18 cellular contexts compared by ENCODE assay signal in genomic region chr10:36109399-36110023, GRCh38.
DNase-seq lines count a peak whose midpoint lies in the region; ATAC-seq and TF ChIP-seq lines count a peak whose summit lies in the region.
"Had no signal": no experiment of that assay in that cellular context is flagged by ENCODE, and none has a peak within 500 bp of the region (broad histone marks: within the 10 kb centered on the region; RNA-seq: fewer than 3 reads in every experiment).

No MANE protein-coding gene starts in this region.

- H3K27ac Mint-ChIP-seq in nephron = peak overlapping the region; percentile 15 to 81 (median 38)
- no peak overlapping the region for H3K27ac Mint-ChIP-seq in activated naive CD4-positive, alpha-beta T cell treated with anti-CD3 and anti-CD28 coated beads, Interleukin-2, amount 50 U/mL, for 72 hours
- H3K27ac Mint-ChIP-seq: CD4-positive, alpha-beta T cell had no signal

- intact Hi-C loops in heart right ventricle (cut with DNase I) = no loop called here
- intact Hi-C loops in aorta (cut with DNase I) = no loop called here

- peaks cover 3% of the 10 kb centered on the region for H3K9me3 Mint-ChIP-seq in nephron
- peaks cover 9 to 13% of the 10 kb centered on the region in 2 donors for H3K9me3 Mint-ChIP-seq in activated naive CD4-positive, alpha-beta T cell treated with anti-CD3 and anti-CD28 coated beads, Interleukin-2, amount 50 U/mL, for 72 hours
- H3K9me3 Mint-ChIP-seq: H9 had no signal

- DNase-seq in cardiac muscle cell (ENCODE audit: low read depth in 1 of 2, low spot score in 1 of 2) (no peak), heart right ventricle (no peak), left lobe of liver (ENCODE audit: low spot score) (peak; percentile 52), aorta (no peak)
- DNase-seq in stimulated activated CD4-positive, alpha-beta T cell treated with anti-CD3 and anti-CD28 coated beads, Interleukin-2, amount 100 ng/mL, for 24 hours = no peak
- DNase-seq in activated naive CD4-positive, alpha-beta T cell treated with anti-CD3 and anti-CD28 coated beads, Interleukin-2, amount 50 U/mL, for 72 hours (ENCODE audit: low spot score in 2 of 2) = no peak
- DNase-seq: Caco-2; CD4-positive, alpha-beta T cell; H9; KBM-7; MV-4-11; NCI-H1694 treated with DMSO at 0.1 percent for 48 hours; NCI-H2107; NCI-H2227 treated with DMSO at 0.1 percent for 48 hours; NCI-H524 treated with DMSO at 0.1 percent for 48 hours had no signal

- H3K4me1 ChIP-seq in cardiac muscle cell (ENCODE audit: low read depth) (peaks cover 22% of the 10 kb centered on the region), heart right ventricle (peaks cover 0 to 7% (median 0%) of the 10 kb centered on the region in 9 donors), aorta (ENCODE audit: control insufficient read depth in 1 of 2, insufficient read depth in 2 of 2, low read length in 2 of 2) (no peaks in the 10 kb centered on the region)

- TF ChIP-seq CTCF in cardiac muscle cell (IDR thresholded peaks at IDR 0.05; ENCODE audit: low read depth, low read length) = no peak
- TF ChIP-seq CTCF in heart right ventricle (IDR thresholded peaks at IDR 0.05) = no peak
- TF ChIP-seq CTCF in nephron (IDR thresholded peaks at IDR 0.05; ENCODE audit: unreplicated experiment in 3 of 3) = no peak

- no peak overlapping the region for H3K4me3 Mint-ChIP-seq in nephron
- H3K4me3 Mint-ChIP-seq: CD4-positive, alpha-beta T cell; H9 had no signal

- H3K27ac ChIP-seq in cardiac muscle cell (peak overlapping the region; percentile 40), heart right ventricle (no peak overlapping the region), aorta (ENCODE audit: low read depth in 1 of 2, low read length in 2 of 2) (no peak overlapping the region)
- H3K27ac ChIP-seq: 22Rv1 had no signal

- no peaks in the 10 kb centered on the region for H3K9me3 ChIP-seq in cardiac muscle cell (ENCODE audit: low read depth)
- no peaks in the 10 kb centered on the region for H3K9me3 ChIP-seq in heart right ventricle
- no peaks in the 10 kb centered on the region for H3K9me3 ChIP-seq in aorta (ENCODE audit: control insufficient read depth, low read length)
- H3K9me3 ChIP-seq: Caco-2 had no signal

- H3K36me3 ChIP-seq in cardiac muscle cell (no peaks in the 10 kb centered on the region), heart right ventricle (no peaks in the 10 kb centered on the region), aorta (ENCODE audit: control insufficient read depth in 1 of 2, insufficient read depth in 2 of 2, low read length in 1 of 2) (no peaks in the 10 kb centered on the region)

- WGBS in heart right ventricle, 2 donors = 90 to 93% methylated on average over 3 of the region's 3 CpGs
- WGBS in aorta, 2 donors = 90 to 95% methylated on average over 3 of the region's 3 CpGs

- no peaks in the 10 kb centered on the region for H3K36me3 Mint-ChIP-seq in nephron (ENCODE audit: low read depth)
- no peaks in the 10 kb centered on the region for H3K36me3 Mint-ChIP-seq in activated naive CD4-positive, alpha-beta T cell treated with anti-CD3 and anti-CD28 coated beads, Interleukin-2, amount 50 U/mL, for 72 hours

- ATAC-seq in heart right ventricle (no peak), left lobe of liver (peak; percentile 90), aorta (ENCODE audit: low FRiP score) (peak; percentile 26), HG03025 (IDR thresholded peaks at IDR 0.05; ENCODE audit: low FRiP score, unreplicated experiment) (no peak)
- ATAC-seq in activated naive CD4-positive, alpha-beta T cell treated with anti-CD3 and anti-CD28 coated beads, Interleukin-2, amount 50 U/mL, for 72 hours = no peak

- no peak overlapping the region for H3K4me3 ChIP-seq in cardiac muscle cell
- no peak overlapping the region for H3K4me3 ChIP-seq in heart right ventricle
- no peak overlapping the region for H3K4me3 ChIP-seq in aorta (ENCODE audit: low read length in 2 of 2)

- H3K27me3 ChIP-seq in cardiac muscle cell (no peaks in the 10 kb centered on the region), heart right ventricle (no peaks in the 10 kb centered on the region), aorta (ENCODE audit: control insufficient read depth in 1 of 2, insufficient read depth in 2 of 2, low read length in 1 of 2) (no peaks in the 10 kb centered on the region)

- no peaks in the 10 kb centered on the region for H3K27me3 Mint-ChIP-seq in nephron (ENCODE audit: low read depth)
- H3K27me3 Mint-ChIP-seq: CD4-positive, alpha-beta T cell had no signal

- peaks cover 27% of the 10 kb centered on the region for H3K4me1 Mint-ChIP-seq in nephron

Comparison
In these comparisons a context has a peak if more than half of its experiments do, and no peak if none do; other contexts are left out.
1. ATAC-seq: peak in left lobe of liver (single experiment) and aorta (single experiment); none in heart right ventricle (0 of 8), HG03025 (single experiment) and activated naive CD4-positive, alpha-beta T cell treated with anti-CD3 and anti-CD28 coated beads, Interleukin-2, amount 50 U/mL, for 72 hours (0 of 2).
2. H3K27ac Mint-ChIP-seq: peak in nephron (3 of 3); none in activated naive CD4-positive, alpha-beta T cell treated with anti-CD3 and anti-CD28 coated beads, Interleukin-2, amount 50 U/mL, for 72 hours (0 of 2).